ENCODE assay signal across 9 cellular contexts in genomic region chr20:4519530-4519929, GRCh38.
DNase-seq lines count a peak whose midpoint lies in the region; ATAC-seq and TF ChIP-seq lines count a peak whose summit lies in the region.
"Had no signal": no experiment of that assay in that cellular context is flagged by ENCODE, and none has a peak within 500 bp of the region (broad histone marks: within the 10 kb centered on the region; RNA-seq: fewer than 3 reads in every experiment).

No MANE protein-coding gene starts in this region.

- DNase-seq in H7 (peak; percentile 73), kidney tubule cell (ENCODE audit: low spot score) (peak; percentile 35), DMS153 (lab: John Stamatoyannopoulos, UW) (no peak), SHP77 treated with DMSO at 0.1 percent for 48 hours (lab: John Stamatoyannopoulos, UW) (no peak)
- DNase-seq in activated CD4-positive, alpha-beta T cell treated with anti-CD3 and anti-CD28 coated beads, Interleukin-2, amount 50 U/mL, for 48 hours = peak; percentile 5 to 23
- DNase-seq in central memory CD4-positive, alpha-beta T cell = no peak
- DNase-seq: NCI-H2029 treated with DMSO at 0.1 percent for 48 hours had no signal

- H3K36me3 ChIP-seq in H7 (replicated peaks; ENCODE audit: control insufficient read depth, insufficient read depth, low read length) = no peaks in the 10 kb centered on the region

- ATAC-seq in HG02759 (IDR thresholded peaks at IDR 0.05; ENCODE audit: unreplicated experiment) = no peak

- no peaks in the 10 kb centered on the region for H3K27me3 ChIP-seq in H7 (ENCODE audit: control insufficient read depth, insufficient read depth, low read length)

- no peak overlapping the region for H3K4me3 ChIP-seq in H7 (ENCODE audit: insufficient read depth, low read depth, low read length)

- no peak overlapping the region for H3K27ac ChIP-seq in C4-2B

- TF ChIP-seq CTCF in C4-2B (conservative IDR thresholded peaks at IDR 0.05) = peak; percentile 72

Comparison
In these comparisons a context has a peak if more than half of its experiments do, and no peak if none do; other contexts are left out.
1. DNase-seq: peak in H7 (single experiment), activated CD4-positive, alpha-beta T cell treated with anti-CD3 and anti-CD28 coated beads, Interleukin-2, amount 50 U/mL, for 48 hours (2 of 2) and kidney tubule cell (single experiment); none in DMS153 (single experiment), central memory CD4-positive, alpha-beta T cell (single experiment) and SHP77 treated with DMSO at 0.1 percent for 48 hours (single experiment).